In the genomic region with DNA sequence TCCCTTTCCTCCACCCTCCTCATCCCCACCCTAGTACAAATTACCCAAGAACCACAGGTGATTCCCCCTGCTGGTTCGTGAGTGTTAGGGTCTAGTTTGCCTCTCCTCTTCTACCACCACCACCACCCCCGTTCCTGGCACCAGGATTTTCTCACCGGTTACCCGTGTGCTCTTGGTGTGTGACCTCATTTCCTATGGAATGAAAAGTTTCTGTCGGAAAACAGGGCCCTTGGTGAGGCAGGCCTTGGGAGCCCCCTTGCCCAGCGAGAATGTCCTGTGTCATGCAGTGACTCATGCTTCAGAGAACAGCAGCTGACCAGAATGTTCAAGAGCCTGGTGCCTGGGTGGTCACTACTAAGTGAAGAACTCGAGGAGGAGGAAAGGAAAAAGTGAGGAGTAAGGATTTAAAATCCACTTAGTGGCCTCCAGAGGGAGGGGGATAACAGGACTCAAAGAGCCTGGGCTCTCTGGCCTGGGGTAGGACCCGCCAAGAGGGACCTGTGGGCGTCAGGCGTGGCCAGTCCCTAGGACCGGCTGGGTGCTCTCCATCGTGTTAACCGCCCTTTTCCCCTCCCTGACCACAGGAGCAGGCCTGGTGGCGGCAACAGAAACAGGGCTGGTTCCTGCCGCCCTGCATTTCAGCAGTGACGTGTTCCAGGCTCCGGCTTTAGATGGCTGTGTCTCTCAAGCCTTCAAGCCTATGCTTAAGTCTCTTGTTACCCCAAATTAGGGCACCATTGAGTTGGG, we compare ENCODE assay signal across 8 cellular contexts. TPM values are rescaled to one million over a fixed set of nuclear protein-coding genes. Genes with fewer than 3 reads are reported as not detected.
DNase-seq lines count a peak whose midpoint lies in the region; ATAC-seq and TF ChIP-seq lines count a peak whose summit lies in the region.

No MANE protein-coding gene starts in this region.

- DNase-seq in breast epithelium (ENCODE audit: low spot score in 2 of 2) = peak in 1 of 2 donors; percentile 55
- peak; percentile 99 for DNase-seq in islet precursor cell
- DNase-seq in stimulated activated effector memory CD8-positive, alpha-beta T cell treated with anti-CD3 and anti-CD28 coated beads, Interleukin-12 subunit alpha, Interleukin-12 subunit beta, amount 100 ng/mL, for 72 hours (ENCODE audit: low spot score in 2 of 2) = no peak
- no peak for DNase-seq in D341Med (ENCODE audit: low spot score)
- no peak for DNase-seq in NCI-H1048 (lab: John Stamatoyannopoulos, UW)

- H3K27ac Mint-ChIP-seq in stimulated activated effector memory CD8-positive, alpha-beta T cell treated with anti-CD3 and anti-CD28 coated beads, Interleukin-12 subunit alpha, Interleukin-12 subunit beta, amount 100 ng/mL, for 72 hours = no peak overlapping the region

- peak overlapping the region; percentile 43 for H3K4me3 Mint-ChIP-seq in stimulated activated effector memory CD8-positive, alpha-beta T cell treated with anti-CD3 and anti-CD28 coated beads, Interleukin-12 subunit alpha, Interleukin-12 subunit beta, amount 100 ng/mL, for 72 hours

- H3K27me3 ChIP-seq in HUES64 (ENCODE audit: insufficient read depth, low read length) (no peaks in the 10 kb centered on the region), breast epithelium (no peaks in the 10 kb centered on the region)

- whole genome bisulfite sequencing in HUES64 = 32% methylated on average over 17 of the region's 17 CpGs

- peak overlapping the region; percentile 54; the same call in 1 of the 2 replicates for H3K9ac ChIP-seq in HUES64 (ENCODE audit: low read depth, low read length)

- H3K4me1 ChIP-seq in HUES64 (ENCODE audit: insufficient read depth, low read length) (peaks cover 36% of the 10 kb centered on the region), breast epithelium (no peaks in the 10 kb centered on the region)

- TF ChIP-seq CTCF in 22Rv1 (IDR thresholded peaks at IDR 0.05) (no peak), breast epithelium (IDR thresholded peaks at IDR 0.05) (peak in 2 of 3 donors; percentile 9 to 27)

- TF ChIP-seq POLR2A in breast epithelium (IDR thresholded peaks at IDR 0.05) (no peak), GM18505 (IDR thresholded peaks at IDR 0.05; ENCODE audit: borderline replicate concordance, extremely low read depth, insufficient read depth, insufficient read length) (no peak)

- H3K36me3 ChIP-seq in HUES64 (ENCODE audit: insufficient read depth, low read length) (no peaks in the 10 kb centered on the region), breast epithelium (no peaks in the 10 kb centered on the region)

- ATAC-seq in stimulated activated effector memory CD8-positive, alpha-beta T cell treated with anti-CD3 and anti-CD28 coated beads, Interleukin-12 subunit alpha, Interleukin-12 subunit beta, amount 100 ng/mL, for 72 hours = no peak
- no peak for ATAC-seq in GM18505 (IDR thresholded peaks at IDR 0.05; ENCODE audit: unreplicated experiment)

- peaks cover 5% of the 10 kb centered on the region for H3K4me1 Mint-ChIP-seq in stimulated activated effector memory CD8-positive, alpha-beta T cell treated with anti-CD3 and anti-CD28 coated beads, Interleukin-12 subunit alpha, Interleukin-12 subunit beta, amount 100 ng/mL, for 72 hours

- intact Hi-C loops in breast epithelium (cut with DNase I; ENCODE audit: low total_unique reads) = no loop called here

- H3K9me3 Mint-ChIP-seq in stimulated activated effector memory CD8-positive, alpha-beta T cell treated with anti-CD3 and anti-CD28 coated beads, Interleukin-12 subunit alpha, Interleukin-12 subunit beta, amount 100 ng/mL, for 72 hours = no peaks in the 10 kb centered on the region

- peak overlapping the region; percentile 64 for H3K27ac ChIP-seq in 22Rv1
- H3K27ac ChIP-seq in HUES64 (ENCODE audit: low read depth, low read length) = peak overlapping the region; percentile 92
- peak overlapping the region; percentile 86 to 92 for H3K27ac ChIP-seq in breast epithelium

- H3K36me3 Mint-ChIP-seq in stimulated activated effector memory CD8-positive, alpha-beta T cell treated with anti-CD3 and anti-CD28 coated beads, Interleukin-12 subunit alpha, Interleukin-12 subunit beta, amount 100 ng/mL, for 72 hours = no peaks in the 10 kb centered on the region

- H3K9me3 ChIP-seq in HUES64 (ENCODE audit: insufficient read depth, low read depth, low read length) (no peaks in the 10 kb centered on the region), breast epithelium (no peaks in the 10 kb centered on the region)

- H3K4me3 ChIP-seq in HUES64 (ENCODE audit: low read length) (peak overlapping the region; percentile 63), breast epithelium (peak overlapping the region; percentile 40 to 67 (median 56))

RNA-seq across cellular contexts. Expression of a gene that starts 30.2 kb away (rescaled TPM):
- polyA plus RNA-seq in HUES64 (2013, experiment 1 of 2) = not detected
- polyA plus RNA-seq in HUES64 (2013, experiment 2 of 2) = not detected
- total RNA-seq in breast epithelium = under 1 TPM in 1 of 3 donors, not detected in 2; 0.73 TPM

RNA-seq across cellular contexts. Expression of a gene that starts 41.4 kb away (rescaled TPM):
- 2.5 TPM for polyA plus RNA-seq in HUES64 (2013, experiment 1 of 2)
- polyA plus RNA-seq in HUES64 (2013, experiment 2 of 2) = 2.2 TPM
- 10 to 100 TPM in 2 of 3 donors, 1 to 10 TPM in 1; 9.5 to 13.6 (median 13.5) TPM for total RNA-seq in breast epithelium
